Comparison of ENCODE assay signal across 9 cellular contexts in the genomic region with DNA sequence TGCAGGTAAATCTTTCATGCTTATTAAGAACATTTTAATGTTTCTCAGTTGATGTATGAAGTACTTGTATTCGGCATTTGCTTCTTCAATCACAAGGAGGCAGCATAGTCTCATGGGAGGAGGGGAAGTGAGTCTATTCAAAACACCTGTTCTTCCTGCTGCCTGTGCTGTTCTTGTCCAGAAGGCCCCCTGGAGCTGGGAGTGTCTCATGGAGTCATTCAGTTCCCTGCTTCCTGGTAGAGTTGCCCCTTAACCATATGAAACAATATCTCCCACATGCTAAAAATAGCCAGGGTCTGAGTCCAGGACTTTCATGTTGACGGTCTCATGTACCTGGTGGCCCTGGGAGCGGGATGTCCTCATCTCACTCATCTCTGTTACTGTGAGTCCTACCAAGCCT. TPM values are rescaled to one million over a fixed set of nuclear protein-coding genes. Genes with fewer than 3 reads are reported as not detected.
DNase-seq lines count a peak whose midpoint lies in the region; ATAC-seq and TF ChIP-seq lines count a peak whose summit lies in the region.
"Had no signal": no experiment of that assay in that cellular context is flagged by ENCODE, and none has a peak within 500 bp of the region (broad histone marks: within the 10 kb centered on the region; RNA-seq: fewer than 3 reads in every experiment).

No MANE protein-coding gene starts in this region.

- no peak for TF ChIP-seq POLR2A in vagina (IDR thresholded peaks at IDR 0.05)

- H3K36me3 Mint-ChIP-seq in activated CD4-positive, alpha-beta T cell treated with anti-CD3 and anti-CD28 coated beads for 36 hours (ENCODE audit: low read depth) = no peaks in the 10 kb centered on the region
- H3K36me3 Mint-ChIP-seq in stimulated activated naive B cell treated with anti-CD40 and anti-IgM and Interleukin-4, amounts not matched to agents 10 μg/mL and 1 μg/mL and 100 μg/mL, for 72 hours = no peaks in the 10 kb centered on the region

- ATAC-seq in activated CD4-positive, alpha-beta T cell treated with anti-CD3 and anti-CD28 coated beads for 36 hours = peak; percentile 65
- ATAC-seq in Panc1 = peak; percentile 82
- ATAC-seq in stimulated activated naive B cell treated with anti-CD40 and anti-IgM and Interleukin-4, amounts not matched to agents 10 μg/mL and 1 μg/mL and 100 μg/mL, for 72 hours (replicated peaks) = peak; percentile 62 to 70
- ATAC-seq in GM19452 (IDR thresholded peaks at IDR 0.05; ENCODE audit: unreplicated experiment) = no peak

- no peaks in the 10 kb centered on the region for H3K36me3 ChIP-seq in Panc1 (ENCODE audit: control insufficient read depth, insufficient read depth, low read length)
- H3K36me3 ChIP-seq in vagina = no peaks in the 10 kb centered on the region
- H3K36me3 ChIP-seq: right lobe of liver had no signal

- no TSS peak for BruUV-seq in Panc1 (replicated peaks; lab: Mats Ljungman, UMichigan)

- no peaks in the 10 kb centered on the region for H3K9me3 Mint-ChIP-seq in activated CD4-positive, alpha-beta T cell treated with anti-CD3 and anti-CD28 coated beads for 36 hours (ENCODE audit: low read depth)
- H3K9me3 Mint-ChIP-seq in stimulated activated naive B cell treated with anti-CD40 and anti-IgM and Interleukin-4, amounts not matched to agents 10 μg/mL and 1 μg/mL and 100 μg/mL, for 72 hours = no peaks in the 10 kb centered on the region

- no peaks in the 10 kb centered on the region for H3K27me3 ChIP-seq in Panc1 (ENCODE audit: control insufficient read depth, insufficient read depth, low read length)
- no peaks in the 10 kb centered on the region for H3K27me3 ChIP-seq in vagina
- H3K27me3 ChIP-seq: right lobe of liver had no signal

- no peak overlapping the region for H3K27ac Mint-ChIP-seq in activated CD4-positive, alpha-beta T cell treated with anti-CD3 and anti-CD28 coated beads for 36 hours
- no peak overlapping the region for H3K27ac Mint-ChIP-seq in stimulated activated naive B cell treated with anti-CD40 and anti-IgM and Interleukin-4, amounts not matched to agents 10 μg/mL and 1 μg/mL and 100 μg/mL, for 72 hours

- TF ChIP-seq CTCF in Panc1 (IDR thresholded peaks at IDR 0.05) (peak; percentile 78), vagina (IDR thresholded peaks at IDR 0.05) (peak in 1 of 3 experiments; percentile 14)

- H3K27ac ChIP-seq in Panc1 (ENCODE audit: low read length) (no peak overlapping the region), vagina (no peak overlapping the region)
- H3K27ac ChIP-seq: right lobe of liver had no signal

- H3K27me3 Mint-ChIP-seq in activated CD4-positive, alpha-beta T cell treated with anti-CD3 and anti-CD28 coated beads for 36 hours = no peaks in the 10 kb centered on the region
- no peaks in the 10 kb centered on the region for H3K27me3 Mint-ChIP-seq in stimulated activated naive B cell treated with anti-CD40 and anti-IgM and Interleukin-4, amounts not matched to agents 10 μg/mL and 1 μg/mL and 100 μg/mL, for 72 hours

- H3K4me1 ChIP-seq in Panc1 (ENCODE audit: control insufficient read depth, insufficient read depth, low read length) = peaks cover 4% of the 10 kb centered on the region; the same call in 1 of the 2 replicates
- no peaks in the 10 kb centered on the region for H3K4me1 ChIP-seq in vagina
- H3K4me1 ChIP-seq: right lobe of liver had no signal

- H3K4me1 Mint-ChIP-seq in activated CD4-positive, alpha-beta T cell treated with anti-CD3 and anti-CD28 coated beads for 36 hours = peaks cover 37% of the 10 kb centered on the region
- peaks cover 0 to 9% of the 10 kb centered on the region in 2 donors for H3K4me1 Mint-ChIP-seq in stimulated activated naive B cell treated with anti-CD40 and anti-IgM and Interleukin-4, amounts not matched to agents 10 μg/mL and 1 μg/mL and 100 μg/mL, for 72 hours

- in situ Hi-C loops in Panc1 (cut with HindIII; ENCODE audit: low pct_unique_long_range_greater_than_20kb, low sequenced_read_pairs) = no loop called here

- intact Hi-C loops in activated CD4-positive, alpha-beta T cell treated with anti-CD3 and anti-CD28 coated beads for 36 hours (cut with DNase I, micrococcal nuclease) = loop anchor here (1.0 to 5.0 kb wide), 4 partner anchors 54 to 304 kb away; no protein-coding TSS in a partner anchor
- intact Hi-C loops in Panc1 (cut with micrococcal nuclease; ENCODE audit: unreplicated experiment) (no loop called here), vagina (cut with DNase I) (no loop called here)

- H3K9me3 ChIP-seq in Panc1 (ENCODE audit: control insufficient read depth, insufficient read depth, low read depth, low read length) (no peaks in the 10 kb centered on the region), vagina (no peaks in the 10 kb centered on the region)
- H3K9me3 ChIP-seq: right lobe of liver had no signal

- H3K4me3 ChIP-seq in Panc1 (ENCODE audit: low read depth in 2 of 2, low read length in 2 of 2) = no peak overlapping the region
- H3K4me3 ChIP-seq in vagina = no peak overlapping the region
- H3K4me3 ChIP-seq: right lobe of liver had no signal

- POLR2A ChIA-PET in activated CD4-positive, alpha-beta T cell treated with anti-CD3 and anti-CD28 coated beads for 36 hours (lab: Charles Lee) = interaction anchor here (0.9 kb wide), 1 partner anchor 34 kb away, joined by 12 read pairs; no protein-coding TSS in a partner anchor
- POLR2A ChIA-PET in Panc1 (lab: Charles Lee) = interaction anchor here (0.6 kb wide), 1 partner anchor 83 kb away, joined by 3 read pairs; no protein-coding TSS in a partner anchor

- CTCF ChIA-PET in activated CD4-positive, alpha-beta T cell treated with anti-CD3 and anti-CD28 coated beads for 36 hours (lab: Charles Lee) = interaction anchor here (0.7 to 1.0 kb wide), 2 partner anchors 9 to 26 kb away, joined by 3 to 5 read pairs; no protein-coding TSS in a partner anchor
- CTCF ChIA-PET in Panc1 (lab: Charles Lee) = no interaction called here

- H3K4me3 Mint-ChIP-seq in activated CD4-positive, alpha-beta T cell treated with anti-CD3 and anti-CD28 coated beads for 36 hours = no peak overlapping the region
- no peak overlapping the region for H3K4me3 Mint-ChIP-seq in stimulated activated naive B cell treated with anti-CD40 and anti-IgM and Interleukin-4, amounts not matched to agents 10 μg/mL and 1 μg/mL and 100 μg/mL, for 72 hours

- peak; percentile 39 for DNase-seq in activated CD4-positive, alpha-beta T cell treated with anti-CD3 and anti-CD28 coated beads for 36 hours
- no peak for DNase-seq in activated CD4-positive, alpha-beta T cell treated with anti-CD3 and anti-CD28 coated beads for 48 hours
- peak; percentile 67 for DNase-seq in LHCN-M2 (ENCODE audit: low read depth)
- DNase-seq in Panc1 (ENCODE audit: low read depth, low spot score) = no peak
- DNase-seq in fibroblast of peridontal ligament (ENCODE audit: extremely low read depth) = peak; percentile 19
- DNase-seq in stimulated activated naive B cell treated with anti-CD40 and anti-IgM and Interleukin-4, amounts not matched to agents 10 μg/mL and 1 μg/mL and 100 μg/mL, for 72 hours = no peak
- no peak for DNase-seq in vagina (ENCODE audit: extremely low spot score in 2 of 2)
- DNase-seq: right lobe of liver had no signal

RNA-seq across cellular contexts. Expression of a gene that starts 15.5 kb away (rescaled TPM):
- total RNA-seq in activated CD4-positive, alpha-beta T cell treated with anti-CD3 and anti-CD28 coated beads for 36 hours = 100 to 1,000 TPM in 1 of 2 experiments, 10 to 100 TPM in 1; 77.0 to 134 TPM
- total RNA-seq in LHCN-M2 (2014; rRNA removed) (27.7 and 30.8 TPM in 2 replicates), Panc1 (2021; ENCODE audit: unreplicated experiment) (60.2 TPM), vagina (98.0 TPM)
- polyA plus RNA-seq in LHCN-M2 (2012) = 14.2 TPM
- 55.4 TPM for polyA plus RNA-seq in Panc1 (2012; ENCODE audit: insufficient read length)

RNA-seq across cellular contexts. Expression of a gene that starts 25.1 kb away (rescaled TPM):
- not detected for total RNA-seq in activated CD4-positive, alpha-beta T cell treated with anti-CD3 and anti-CD28 coated beads for 36 hours
- total RNA-seq in LHCN-M2 (2014; rRNA removed) = 2.8 and 3.8 TPM in 2 replicates
- 0.81 TPM for polyA plus RNA-seq in LHCN-M2 (2012)
- not detected for total RNA-seq in Panc1 (2021; ENCODE audit: unreplicated experiment)
- not detected for polyA plus RNA-seq in Panc1 (2012; ENCODE audit: insufficient read length)
- 549 TPM for total RNA-seq in vagina

Comparison
In these comparisons a context has a peak if more than half of its experiments do, and no peak if none do; other contexts are left out.
1. DNase-seq: peak in activated CD4-positive, alpha-beta T cell treated with anti-CD3 and anti-CD28 coated beads for 36 hours (single experiment), LHCN-M2 (single experiment) and fibroblast of peridontal ligament (single experiment); none in activated CD4-positive, alpha-beta T cell treated with anti-CD3 and anti-CD28 coated beads for 48 hours (single experiment), Panc1 (single experiment), stimulated activated naive B cell treated with anti-CD40 and anti-IgM and Interleukin-4, amounts not matched to agents 10 μg/mL and 1 μg/mL and 100 μg/mL, for 72 hours (single experiment) and vagina (0 of 2).
2. RNA of a gene that starts 25.1 kb away (total RNA-seq): 549 TPM in vagina (single experiment); 2.8 to 3.8 TPM in LHCN-M2, not detected in activated CD4-positive, alpha-beta T cell treated with anti-CD3 and anti-CD28 coated beads for 36 hours and not detected in Panc1 (single experiment); every median in the first group is over 100 times any median in the second.
3. intact Hi-C loops: an anchor here in activated CD4-positive, alpha-beta T cell treated with anti-CD3 and anti-CD28 coated beads for 36 hours (1.0 to 5.0 kb wide); none called in Panc1 and vagina.